8 cellular contexts compared by ENCODE assay signal in genomic region chr14:65824285-65824977, GRCh38.
DNase-seq lines count a peak whose midpoint lies in the region; ATAC-seq and TF ChIP-seq lines count a peak whose summit lies in the region.

No MANE protein-coding gene starts in this region.

- peak; percentile 62 to 70 (median 64) for DNase-seq in CD4-positive, alpha-beta memory T cell
- peak; percentile 40 for DNase-seq in MM.1S
- no peak for DNase-seq in activated naive CD8-positive, alpha-beta T cell treated with anti-CD3 and anti-CD28 coated beads, Interleukin-2, amount 10 ng/mL, durations not matched to agents 7 days and 5 days
- DNase-seq in heart left ventricle, result peak in 2 of 5 donors; percentile 30 to 41
- no peak for DNase-seq in sigmoid colon
- no peak for DNase-seq in GOT3 (lab: John Stamatoyannopoulos, UW)

- H3K4me3 Mint-ChIP-seq in CD4-positive, alpha-beta memory T cell, result peak overlapping the region in 1 of 8 donors; percentile 10
- H3K4me3 Mint-ChIP-seq in activated naive CD8-positive, alpha-beta T cell treated with anti-CD3 and anti-CD28 coated beads, Interleukin-2, amount 10 ng/mL, durations not matched to agents 7 days and 5 days, result no peak overlapping the region

- TF ChIP-seq CTCF in MM.1S (IDR thresholded peaks at IDR 0.05; ENCODE audit: low read length), result peak; percentile 71
- TF ChIP-seq CTCF in heart left ventricle (IDR thresholded peaks at IDR 0.05), result peak; percentile 86 to 96 (median 90)
- TF ChIP-seq CTCF in sigmoid colon (IDR thresholded peaks at IDR 0.05), result peak; percentile 77 to 92 (median 87)

- H3K4me1 Mint-ChIP-seq in CD4-positive, alpha-beta memory T cell, result peaks cover 10 to 14% (median 11%) of the 10 kb centered on the region in 4 donors
- H3K4me1 Mint-ChIP-seq in activated naive CD8-positive, alpha-beta T cell treated with anti-CD3 and anti-CD28 coated beads, Interleukin-2, amount 10 ng/mL, durations not matched to agents 7 days and 5 days, result peaks cover 22% of the 10 kb centered on the region

- TF ChIP-seq EP300 in sigmoid colon (IDR thresholded peaks at IDR 0.05), result no peak

- no peaks in the 10 kb centered on the region for H3K9me3 ChIP-seq in CD4-positive, alpha-beta memory T cell (ENCODE audit: control insufficient read depth in 1 of 2, low read length in 2 of 2)
- H3K9me3 ChIP-seq in MM.1S (replicated peaks; ENCODE audit: insufficient read depth, low read length) (no peaks in the 10 kb centered on the region), heart left ventricle (no peaks in the 10 kb centered on the region), sigmoid colon (no peaks in the 10 kb centered on the region)

- no peak overlapping the region for H3K27ac ChIP-seq in CD4-positive, alpha-beta memory T cell (ENCODE audit: low read depth, low read length)
- H3K27ac ChIP-seq in MM.1S (ENCODE audit: low read length), result no peak overlapping the region
- H3K27ac ChIP-seq in heart left ventricle, result no peak overlapping the region
- no peak overlapping the region for H3K27ac ChIP-seq in sigmoid colon

- intact Hi-C loops in CD4-positive, alpha-beta memory T cell (cut with micrococcal nuclease), result loop anchor here (1.0 to 10.0 kb wide), 7 partner anchors 23 to 840 kb away; partner anchors contain the start of gene FNTB
- intact Hi-C loops in heart left ventricle (cut with DNase I) (loop anchor here (1.0 to 10.0 kb wide), 13 partner anchors 407 to 840 kb away; partner anchors contain the start of genes FUT8 (in 6 of the 10) and FNTB (in 1 of the 10)), sigmoid colon (cut with DNase I) (loop anchor here (2.0 kb wide), 1 partner anchor 660 kb away; no protein-coding TSS in a partner anchor)

- POLR2A ChIA-PET in CD4-positive, alpha-beta memory T cell (lab: Charles Lee; ENCODE audit: partially characterized antibody), result interaction anchor here (0.7 to 2.3 kb wide), 13 partner anchors 13 to 660 kb away, joined by 3 to 21 read pairs (median 7); partner anchors contain the start of gene FUT8
- POLR2A ChIA-PET in activated naive CD8-positive, alpha-beta T cell treated with anti-CD3 and anti-CD28 coated beads, Interleukin-2, amount 10 ng/mL, durations not matched to agents 7 days and 5 days (lab: Charles Lee), result interaction anchor here (0.6 to 1.3 kb wide), 5 partner anchors 23 to 519 kb away, joined by 3 to 7 read pairs (median 5); no protein-coding TSS in a partner anchor

- H3K9ac ChIP-seq in MM.1S (ENCODE audit: low read length), result no peak overlapping the region

- H2AFZ ChIP-seq in MM.1S (ENCODE audit: low read length), result no peak overlapping the region

- no peaks in the 10 kb centered on the region for H3K79me2 ChIP-seq in MM.1S (ENCODE audit: low read length)

- H3F3A ChIP-seq in MM.1S (ENCODE audit: insufficient read depth, low read length), result no peaks in the 10 kb centered on the region

- H4K20me1 ChIP-seq in MM.1S (ENCODE audit: insufficient read depth, low read length), result no peaks in the 10 kb centered on the region

- no peaks in the 10 kb centered on the region for H3K27me3 Mint-ChIP-seq in CD4-positive, alpha-beta memory T cell
- peaks cover 2% of the 10 kb centered on the region for H3K27me3 Mint-ChIP-seq in activated naive CD8-positive, alpha-beta T cell treated with anti-CD3 and anti-CD28 coated beads, Interleukin-2, amount 10 ng/mL, durations not matched to agents 7 days and 5 days

- H3K4me3 ChIP-seq in CD4-positive, alpha-beta memory T cell (ENCODE audit: low read length in 2 of 2), result no peak overlapping the region
- H3K4me3 ChIP-seq in MM.1S (ENCODE audit: low read length), result no peak overlapping the region
- no peak overlapping the region for H3K4me3 ChIP-seq in heart left ventricle
- H3K4me3 ChIP-seq in sigmoid colon, result no peak overlapping the region

- no peak for TF ChIP-seq POLR2A in heart left ventricle (IDR thresholded peaks at IDR 0.05)
- TF ChIP-seq POLR2A in sigmoid colon (IDR thresholded peaks at IDR 0.05), result no peak

- H3K4me1 ChIP-seq in CD4-positive, alpha-beta memory T cell (ENCODE audit: insufficient read depth, low read length), result peaks cover 9% of the 10 kb centered on the region
- H3K4me1 ChIP-seq in MM.1S (ENCODE audit: low read length) (no peaks in the 10 kb centered on the region), heart left ventricle (no peaks in the 10 kb centered on the region), sigmoid colon (no peaks in the 10 kb centered on the region)

- 29 to 36% (median 32%) methylated on average over 4 of the region's 4 CpGs for WGBS in heart left ventricle, 4 donors
- WGBS in sigmoid colon, 2 donors, result 17 to 37% methylated on average over 4 of the region's 4 CpGs

- H3K36me3 Mint-ChIP-seq in CD4-positive, alpha-beta memory T cell, result no peaks in the 10 kb centered on the region
- H3K36me3 Mint-ChIP-seq in activated naive CD8-positive, alpha-beta T cell treated with anti-CD3 and anti-CD28 coated beads, Interleukin-2, amount 10 ng/mL, durations not matched to agents 7 days and 5 days, result peaks cover 4% of the 10 kb centered on the region

- H3K27me3 ChIP-seq in CD4-positive, alpha-beta memory T cell (ENCODE audit: insufficient read depth, low read length), result no peaks in the 10 kb centered on the region
- no peaks in the 10 kb centered on the region for H3K27me3 ChIP-seq in MM.1S (replicated peaks; ENCODE audit: insufficient read depth, low read length)
- H3K27me3 ChIP-seq in heart left ventricle, result peaks cover 0 to 12% (median 6%) of the 10 kb centered on the region in 9 donors
- H3K27me3 ChIP-seq in sigmoid colon, result peaks cover 0 to 5% (median 0%) of the 10 kb centered on the region in 3 donors

- ATAC-seq in GM19397 (IDR thresholded peaks at IDR 0.05; ENCODE audit: unreplicated experiment) (peak; percentile 68), SK-N-SH treated with all-trans-retinoic acid at 6 μM for 48 hours (peak; percentile 92), heart left ventricle (peak in 3 of 4 donors; percentile 76 to 82 (median 80))
- peak; percentile 93 for ATAC-seq in activated naive CD8-positive, alpha-beta T cell treated with anti-CD3 and anti-CD28 coated beads, Interleukin-2, amount 10 ng/mL, durations not matched to agents 7 days and 5 days (ENCODE audit: low read depth)

- no peak overlapping the region for H3K4me2 ChIP-seq in MM.1S (ENCODE audit: low read depth, low read length)

- H3K36me3 ChIP-seq in CD4-positive, alpha-beta memory T cell (ENCODE audit: insufficient read depth, low read length), result no peaks in the 10 kb centered on the region
- H3K36me3 ChIP-seq in MM.1S (replicated peaks; ENCODE audit: insufficient read depth, low read length) (no peaks in the 10 kb centered on the region), heart left ventricle (no peaks in the 10 kb centered on the region), sigmoid colon (no peaks in the 10 kb centered on the region)

- no peak overlapping the region for H3K27ac Mint-ChIP-seq in CD4-positive, alpha-beta memory T cell
- H3K27ac Mint-ChIP-seq in activated naive CD8-positive, alpha-beta T cell treated with anti-CD3 and anti-CD28 coated beads, Interleukin-2, amount 10 ng/mL, durations not matched to agents 7 days and 5 days, result peak overlapping the region; percentile 64

- H3K9me3 Mint-ChIP-seq in CD4-positive, alpha-beta memory T cell, result no peaks in the 10 kb centered on the region
- H3K9me3 Mint-ChIP-seq in activated naive CD8-positive, alpha-beta T cell treated with anti-CD3 and anti-CD28 coated beads, Interleukin-2, amount 10 ng/mL, durations not matched to agents 7 days and 5 days, result no peaks in the 10 kb centered on the region

- no peaks in the 10 kb centered on the region for H3K9me2 ChIP-seq in MM.1S (replicated peaks; ENCODE audit: insufficient read depth, low read length)

- CTCF ChIA-PET in CD4-positive, alpha-beta memory T cell (lab: Charles Lee; ENCODE audit: partially characterized antibody), result interaction anchor here (0.5 to 11.3 kb wide), 51 partner anchors 9 to 707 kb away, joined by 3 to 182 read pairs (median 6); partner anchors contain the start of gene FUT8

TF ChIP-seq in SK-N-SH treated with all-trans-retinoic acid at 6 μM for 48 hours, 23 proteins besides CTCF, POLR2A, EP300 and RAD21:
- TF ChIP-seq TCF4 (CRISPR knock-in tag; IDR thresholded peaks at IDR 0.05; ENCODE audit: borderline replicate concordance) (no peak), RARB (CRISPR knock-in tag; IDR thresholded peaks at IDR 0.05) (no peak), OSR1 (CRISPR knock-in tag; IDR thresholded peaks at IDR 0.05) (no peak), ZFP30 (CRISPR knock-in tag; IDR thresholded peaks at IDR 0.05) (no peak), ZNF565 (CRISPR knock-in tag; conservative IDR thresholded peaks at IDR 0.05; ENCODE audit: low read depth) (no peak)

Comparison
In these comparisons a context has a peak if more than half of its experiments do, and no peak if none do; other contexts are left out.
1. DNase-seq: peak in CD4-positive, alpha-beta memory T cell (5 of 5) and MM.1S (single experiment); none in activated naive CD8-positive, alpha-beta T cell treated with anti-CD3 and anti-CD28 coated beads, Interleukin-2, amount 10 ng/mL, durations not matched to agents 7 days and 5 days (single experiment), sigmoid colon (single experiment) and GOT3 (single experiment).
2. Peak in every context shown above with its lines, with median percentiles within 50 percentile points of each other: ATAC-seq and CTCF ChIP-seq.